Comparison of ENCODE assay signal across 8 cellular contexts in the genomic region with DNA sequence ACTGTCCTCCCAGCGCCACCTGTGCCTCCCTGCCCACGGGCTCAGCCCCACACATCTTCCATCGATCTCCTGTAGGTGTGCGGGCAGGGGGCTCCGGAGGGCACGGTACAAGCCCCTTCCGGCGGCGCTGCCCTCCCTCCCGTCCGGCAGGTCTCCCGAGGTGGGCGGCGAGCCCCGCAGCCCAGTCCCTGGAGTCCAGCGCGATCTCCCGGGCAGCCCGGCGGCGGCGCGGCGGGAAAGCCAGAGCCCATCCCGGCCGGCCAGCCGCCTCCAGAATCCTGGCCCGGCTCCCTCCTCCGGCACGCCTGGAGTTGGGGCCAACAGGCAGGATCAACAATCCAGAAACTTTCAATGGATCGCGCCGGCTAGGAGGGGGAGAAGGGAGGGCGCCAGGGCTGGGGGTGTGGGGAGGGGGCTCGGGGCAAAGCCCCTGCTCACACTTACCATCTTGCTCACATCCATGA.
A peak's percentile ranks its signal among the peaks of the same experiment; 100 is the strongest.
DNase-seq lines count a peak whose midpoint lies in the region; ATAC-seq and TF ChIP-seq lines count a peak whose summit lies in the region.

No MANE protein-coding gene starts in this region.

- ATAC-seq in HG02970 (IDR thresholded peaks at IDR 0.05; ENCODE audit: low FRiP score, unreplicated experiment) = no peak

- H3K36me3 Mint-ChIP-seq in activated naive CD8-positive, alpha-beta T cell treated with anti-CD3 and anti-CD28 coated beads for 36 hours = no peaks in the 10 kb centered on the region

- H3K4me1 ChIP-seq in BLaER1 (peaks cover 27% of the 10 kb centered on the region), osteoblast (ENCODE audit: insufficient read depth, low read length) (peaks cover 13% of the 10 kb centered on the region)

- peaks cover 7% of the 10 kb centered on the region for H3K4me1 Mint-ChIP-seq in activated naive CD8-positive, alpha-beta T cell treated with anti-CD3 and anti-CD28 coated beads for 36 hours

- DNase-seq in HK-2 (ENCODE audit: unreplicated experiment) = peak; percentile 61
- DNase-seq in activated naive CD8-positive, alpha-beta T cell treated with anti-CD3 and anti-CD28 coated beads for 36 hours = no peak
- DNase-seq in cardiac septum (ENCODE audit: low spot score) = peak; percentile 84
- DNase-seq in osteoblast (ENCODE audit: insufficient read length, low spot score, missing footprints) = peak; percentile 96
- no peak for DNase-seq in SHP77 treated with DMSO at 0.1 percent for 48 hours (lab: John Stamatoyannopoulos, UW)
- DNase-seq in NAMALWA (ENCODE audit: low spot score) = no peak

- no peak overlapping the region for H3K27ac ChIP-seq in BLaER1
- H3K27ac ChIP-seq in osteoblast (ENCODE audit: low read depth, low read length) = no peak overlapping the region

- no peaks in the 10 kb centered on the region for H3K9me3 Mint-ChIP-seq in activated naive CD8-positive, alpha-beta T cell treated with anti-CD3 and anti-CD28 coated beads for 36 hours

- no peak overlapping the region for H3K27ac Mint-ChIP-seq in activated naive CD8-positive, alpha-beta T cell treated with anti-CD3 and anti-CD28 coated beads for 36 hours

- H3K4me3 ChIP-seq in BLaER1 = peak overlapping the region; percentile 78
- peak overlapping the region; percentile 77 for H3K4me3 ChIP-seq in osteoblast (ENCODE audit: insufficient read depth, low read length)

- H3K27me3 ChIP-seq in BLaER1 (peaks cover 15% of the 10 kb centered on the region; the same call in 1 of the 2 replicates), osteoblast (ENCODE audit: insufficient read depth, low read length) (no peaks in the 10 kb centered on the region)

- intact Hi-C loops in cardiac septum (cut with DNase I) = loop anchor here (5.0 to 10.0 kb wide), 3 partner anchors 34 to 96 kb away; partner anchors contain the start of gene HIP1

- TF ChIP-seq CTCF in osteoblast (IDR thresholded peaks at IDR 0.05; ENCODE audit: extremely low read depth, low read depth, low read length) = no peak

- peaks cover 9% of the 10 kb centered on the region for H3K27me3 Mint-ChIP-seq in activated naive CD8-positive, alpha-beta T cell treated with anti-CD3 and anti-CD28 coated beads for 36 hours

- H3K9me3 ChIP-seq in BLaER1 (peaks cover 7% of the 10 kb centered on the region), osteoblast (ENCODE audit: low read depth, low read length) (no peaks in the 10 kb centered on the region)

- H4K20me1 ChIP-seq in BLaER1 (peaks cover 37% of the 10 kb centered on the region), osteoblast (ENCODE audit: insufficient read depth, low read length) (peaks cover 7% of the 10 kb centered on the region)

- peak overlapping the region; percentile 51 for H2AFZ ChIP-seq in osteoblast (ENCODE audit: low read length)

- H3K9ac ChIP-seq in BLaER1 = no peak overlapping the region; the same call in 1 of the 2 replicates

- peaks cover 8% of the 10 kb centered on the region for H3K79me2 ChIP-seq in osteoblast (ENCODE audit: insufficient read depth, low read length)

- H3K4me2 ChIP-seq in BLaER1 = peak overlapping the region; percentile 98
- H3K4me2 ChIP-seq in osteoblast (ENCODE audit: insufficient read depth, low read length) = peak overlapping the region; percentile 93

- H3K36me3 ChIP-seq in BLaER1 (peaks cover 6% of the 10 kb centered on the region; the same call in 1 of the 2 replicates), osteoblast (ENCODE audit: insufficient read depth, low read length) (no peaks in the 10 kb centered on the region)

- peak overlapping the region; percentile 48 for H3K4me3 Mint-ChIP-seq in activated naive CD8-positive, alpha-beta T cell treated with anti-CD3 and anti-CD28 coated beads for 36 hours

Comparison
In these comparisons a context has a peak if more than half of its experiments do, and no peak if none do; other contexts are left out.
1. DNase-seq: peak in HK-2 (single experiment), cardiac septum (single experiment) and osteoblast (single experiment); none in activated naive CD8-positive, alpha-beta T cell treated with anti-CD3 and anti-CD28 coated beads for 36 hours (single experiment), SHP77 treated with DMSO at 0.1 percent for 48 hours (single experiment) and NAMALWA (single experiment).